In the genomic region with DNA sequence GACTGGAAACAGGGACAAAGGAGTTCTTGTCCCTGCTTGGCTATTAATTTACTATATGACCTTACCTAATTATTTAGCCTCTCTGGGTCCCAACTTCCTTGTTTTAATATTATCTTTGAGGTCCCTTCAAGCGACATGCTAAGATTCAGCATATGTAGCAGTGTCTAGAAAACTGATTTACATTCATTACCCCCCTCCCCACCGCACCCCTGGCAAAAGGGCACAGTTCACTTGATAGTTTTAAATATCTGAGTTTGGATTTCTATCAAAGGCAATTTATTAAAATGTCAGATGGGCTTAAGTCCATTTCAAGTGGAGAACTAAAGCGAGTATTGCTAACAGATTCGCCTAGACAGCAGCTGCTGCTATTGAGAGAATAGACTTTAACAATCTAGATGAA, we compare ENCODE assay signal across 11 cellular contexts. TPM values are rescaled to one million over a fixed set of nuclear protein-coding genes. Genes with fewer than 3 reads are reported as not detected.
DNase-seq lines count a peak whose midpoint lies in the region; ATAC-seq and TF ChIP-seq lines count a peak whose summit lies in the region.
"Had no signal": no experiment of that assay in that cellular context is flagged by ENCODE, and none has a peak within 500 bp of the region (broad histone marks: within the 10 kb centered on the region; RNA-seq: fewer than 3 reads in every experiment).

No MANE protein-coding gene starts in this region.

- H3K4me3 ChIP-seq in CD4-positive, alpha-beta memory T cell (ENCODE audit: low read length in 2 of 2): no peak overlapping the region
- H3K4me3 ChIP-seq in Loucy (ENCODE audit: low read length, poor library complexity, severe bottlenecking) (peak overlapping the region; percentile 52), endocrine pancreas (ENCODE audit: control insufficient read depth, insufficient read depth, low read length) (peak overlapping the region; percentile 8), neuron (ENCODE audit: low read length) (peak overlapping the region; percentile 90), Karpas-422 (ENCODE audit: low read length) (no peak overlapping the region)
- H3K4me3 ChIP-seq: esophagus squamous epithelium, left ventricle myocardium inferior had no signal

- H4K20me1 ChIP-seq in Loucy (ENCODE audit: insufficient read depth, low read length, poor library complexity, severe bottlenecking) (peaks cover 13% of the 10 kb centered on the region), Karpas-422 (ENCODE audit: insufficient read depth, low read depth, low read length) (0 out of 2 replicates have a peak, but pooled peaks cover 8% of the 10 kb centered on the region)

- no peak overlapping the region for H2AFZ ChIP-seq in Loucy (ENCODE audit: low read length)
- no peak overlapping the region for H2AFZ ChIP-seq in neuron (ENCODE audit: low read depth, low read length)
- no peak overlapping the region for H2AFZ ChIP-seq in Karpas-422 (ENCODE audit: low read length)

- no peaks in the 10 kb centered on the region for H3F3A ChIP-seq in Loucy (ENCODE audit: low read depth)

- no peak overlapping the region for H3K27ac ChIP-seq in CD4-positive, alpha-beta memory T cell (ENCODE audit: low read depth, low read length)
- no peak overlapping the region for H3K27ac ChIP-seq in Karpas-422 (ENCODE audit: low read length)
- H3K27ac ChIP-seq: esophagus squamous epithelium, left ventricle myocardium inferior had no signal

- peak overlapping the region; percentile 52 to 99 (median 70) for H3K27ac Mint-ChIP-seq in CD4-positive, alpha-beta memory T cell

- H3K4me1 ChIP-seq in CD4-positive, alpha-beta memory T cell (ENCODE audit: insufficient read depth, low read length): peaks cover 69% of the 10 kb centered on the region
- peaks cover 58% of the 10 kb centered on the region for H3K4me1 ChIP-seq in Loucy (ENCODE audit: insufficient read depth, low read length, poor library complexity, severe bottlenecking)
- H3K4me1 ChIP-seq in endocrine pancreas (ENCODE audit: control insufficient read depth, insufficient read depth, low read length): peaks cover 9% of the 10 kb centered on the region
- H3K4me1 ChIP-seq in neuron (ENCODE audit: insufficient read depth, low read length): peaks cover 63% of the 10 kb centered on the region
- peaks cover 8% of the 10 kb centered on the region for H3K4me1 ChIP-seq in Karpas-422 (ENCODE audit: low read length)

- POLR2A ChIA-PET in CD4-positive, alpha-beta memory T cell (lab: Charles Lee; ENCODE audit: partially characterized antibody): interaction anchor here (1.0 to 1.9 kb wide), 4 partner anchors 14 to 55 kb away, joined by 3 to 8 read pairs (median 3); no protein-coding TSS in a partner anchor

- H3K4me1 Mint-ChIP-seq in CD4-positive, alpha-beta memory T cell: peaks cover 55 to 83% (median 65%) of the 10 kb centered on the region in 4 donors

- ATAC-seq in GM21526 (IDR thresholded peaks at IDR 0.05; ENCODE audit: low FRiP score, unreplicated experiment) (no peak), HG03457 (IDR thresholded peaks at IDR 0.05; ENCODE audit: unreplicated experiment) (no peak)

- peaks cover 81% of the 10 kb centered on the region for H3K79me2 ChIP-seq in Loucy (ENCODE audit: insufficient read depth, low read length)
- H3K79me2 ChIP-seq in Karpas-422 (ENCODE audit: low read length): no peaks in the 10 kb centered on the region

- intact Hi-C loops in CD4-positive, alpha-beta memory T cell (cut with micrococcal nuclease): no loop called here

- H3K27me3 Mint-ChIP-seq in CD4-positive, alpha-beta memory T cell: no peaks in the 10 kb centered on the region

- CTCF ChIA-PET in CD4-positive, alpha-beta memory T cell (lab: Charles Lee; ENCODE audit: partially characterized antibody): interaction anchor here (0.6 to 9.4 kb wide), 10 partner anchors 16 to 1136 kb away, joined by 3 to 106 read pairs (median 6); partner anchors contain the start of gene ABHD17B

- peak overlapping the region; percentile 59 to 99 (median 81) for H3K4me3 Mint-ChIP-seq in CD4-positive, alpha-beta memory T cell

- peaks cover 0 to 2% (median 0%) of the 10 kb centered on the region in 8 donors for H3K9me3 Mint-ChIP-seq in CD4-positive, alpha-beta memory T cell

- H3K36me3 Mint-ChIP-seq in CD4-positive, alpha-beta memory T cell: peaks cover 4 to 20% of the 10 kb centered on the region in 2 donors

- H3K27me3 ChIP-seq in CD4-positive, alpha-beta memory T cell (ENCODE audit: insufficient read depth, low read length): no peaks in the 10 kb centered on the region
- H3K27me3 ChIP-seq in Loucy (ENCODE audit: insufficient read depth, low read length, poor library complexity, severe bottlenecking): no peaks in the 10 kb centered on the region
- H3K27me3 ChIP-seq in endocrine pancreas (ENCODE audit: control insufficient read depth, insufficient read depth, low read length): no peaks in the 10 kb centered on the region
- no peaks in the 10 kb centered on the region for H3K27me3 ChIP-seq in neuron (ENCODE audit: insufficient read depth, low read length)
- H3K27me3 ChIP-seq in Karpas-422 (ENCODE audit: low read length): no peaks in the 10 kb centered on the region; the same call in 1 of the 2 replicates
- H3K27me3 ChIP-seq: esophagus squamous epithelium had no signal

- no peaks in the 10 kb centered on the region for H3K9me3 ChIP-seq in CD4-positive, alpha-beta memory T cell (ENCODE audit: control insufficient read depth in 1 of 2, low read length in 2 of 2)
- H3K9me3 ChIP-seq in Loucy (ENCODE audit: insufficient read depth, low read depth, low read length) (no peaks in the 10 kb centered on the region), endocrine pancreas (ENCODE audit: control insufficient read depth, low read length) (no peaks in the 10 kb centered on the region), neuron (ENCODE audit: low read length) (no peaks in the 10 kb centered on the region), Karpas-422 (ENCODE audit: low read length) (no peaks in the 10 kb centered on the region)
- H3K9me3 ChIP-seq: esophagus squamous epithelium, left ventricle myocardium inferior had no signal

- H3K4me2 ChIP-seq in Loucy (ENCODE audit: low read depth, low read length, poor library complexity, severe bottlenecking) (peak overlapping the region; percentile 85), Karpas-422 (ENCODE audit: low read depth, low read length, poor library complexity, severe bottlenecking) (no peak overlapping the region)

- H3K36me3 ChIP-seq in CD4-positive, alpha-beta memory T cell (ENCODE audit: insufficient read depth, low read length): no peaks in the 10 kb centered on the region
- H3K36me3 ChIP-seq in Loucy (ENCODE audit: insufficient read depth, low read length) (no peaks in the 10 kb centered on the region), endocrine pancreas (ENCODE audit: control insufficient read depth, insufficient read depth, low read length) (no peaks in the 10 kb centered on the region), neuron (ENCODE audit: insufficient read depth, low read length) (no peaks in the 10 kb centered on the region), Karpas-422 (ENCODE audit: insufficient read depth, low read length) (no peaks in the 10 kb centered on the region)
- H3K36me3 ChIP-seq: esophagus squamous epithelium, left ventricle myocardium inferior had no signal

- no peak for DNase-seq in CD4-positive, alpha-beta memory T cell
- DNase-seq in Karpas-422: no peak
- no peak for DNase-seq in SW480 (ENCODE audit: low spot score)
- DNase-seq: esophagus squamous epithelium, left ventricle myocardium inferior, T1000 had no signal

- H3K9me2 ChIP-seq in Loucy (replicated peaks; ENCODE audit: low read depth, low read length) (no peaks in the 10 kb centered on the region), Karpas-422 (replicated peaks; ENCODE audit: insufficient read depth, low read length) (no peaks in the 10 kb centered on the region)

- peak overlapping the region; percentile 4 for H3K9ac ChIP-seq in Loucy (ENCODE audit: low read depth, low read length, poor library complexity, severe bottlenecking)
- H3K9ac ChIP-seq in endocrine pancreas (ENCODE audit: control insufficient read depth, insufficient read depth, low read length): no peak overlapping the region
- H3K9ac ChIP-seq in Karpas-422 (ENCODE audit: low read length): no peak overlapping the region

- no peak for TF ChIP-seq CTCF in Loucy (conservative IDR thresholded peaks at IDR 0.05; ENCODE audit: low read length)

RNA-seq across cellular contexts. Expression of gene CEMIP2, which starts 3.9 kb away (rescaled TPM):
- 10 to 100 TPM; 85.8 to 89.4 TPM for total RNA-seq in CD4-positive, alpha-beta memory T cell
- polyA plus RNA-seq in CD4-positive, alpha-beta memory T cell: 10 to 100 TPM; 10.0 to 15.6 TPM
- 0.07 and 0.61 TPM in 2 replicates for total RNA-seq in Karpas-422 (2014; rRNA removed; shearing (Covaris generic); ENCODE audit: low replicate concordance)

Comparison
In these comparisons a context has a peak if more than half of its experiments do, and no peak if none do; other contexts are left out.
1. H3K4me3 ChIP-seq: peak in Loucy (single experiment), endocrine pancreas (single experiment) and neuron (single experiment); none in CD4-positive, alpha-beta memory T cell (0 of 2) and Karpas-422 (single experiment).
2. RNA of gene CEMIP2, which starts 3.9 kb away (total RNA-seq): 85.8 to 89.4 TPM in CD4-positive, alpha-beta memory T cell; 0.07 to 0.61 TPM in Karpas-422; every median in the first group is over 10 times any median in the second.